ENCODE assay signal across 2 cellular contexts in genomic region chr2:63699549-63699839, GRCh38.
TF ChIP-seq lines count a peak whose summit lies in the region.

No MANE protein-coding gene starts in this region.

TF ChIP-seq in K562, 482 proteins besides CTCF, POLR2A, EP300 and RAD21 (continued from another document):
- TF ChIP-seq MNT (conservative IDR thresholded peaks at IDR 0.05) (no peak), ZBTB8A (IDR thresholded peaks at IDR 0.05; ENCODE audit: partially characterized antibody) (no peak), POLR3A (IDR thresholded peaks at IDR 0.05; ENCODE audit: borderline replicate concordance, extremely low read depth, insufficient read depth, insufficient read length) (no peak), ZBTB34 (CRISPR knock-in tag; IDR thresholded peaks at IDR 0.05) (no peak), ZFP1 (CRISPR knock-in tag; IDR thresholded peaks at IDR 0.05) (no peak), KLF13 (tag; IDR thresholded peaks at IDR 0.05; ENCODE audit: borderline replicate concordance, low read depth) (no peak)
TF ChIP-seq in K562: peak in this region for 0.

TF ChIP-seq in liver, 16 proteins besides CTCF, POLR2A, EP300 and RAD21 (continued from another document):
- TF ChIP-seq REST (IDR thresholded peaks at IDR 0.05) = no peak
- TF ChIP-seq MAX (IDR thresholded peaks at IDR 0.05) = no peak
- no peak for TF ChIP-seq NR2F2 (IDR thresholded peaks at IDR 0.05)
- TF ChIP-seq FOXA2 (IDR thresholded peaks at IDR 0.05) = no peak
- TF ChIP-seq RXRA (IDR thresholded peaks at IDR 0.05) = no peak
- no peak for TF ChIP-seq ZBTB33 (IDR thresholded peaks at IDR 0.05)
- TF ChIP-seq HNF4A (conservative IDR thresholded peaks at IDR 0.05) = no peak
TF ChIP-seq in liver: peak in this region for 0.
